In genomic region chr4:26782168-26782829, GRCh38 we compare ENCODE assay signal across 1 cellular context.
A peak's percentile ranks its signal among the peaks of the same experiment; 100 is the strongest.
TF ChIP-seq lines count a peak whose summit lies in the region.

No MANE protein-coding gene starts in this region.

TF ChIP-seq in K562, 482 proteins besides CTCF, POLR2A, EP300 and RAD21 (continued from another document and continues in another):
- TF ChIP-seq, protein P1, sequence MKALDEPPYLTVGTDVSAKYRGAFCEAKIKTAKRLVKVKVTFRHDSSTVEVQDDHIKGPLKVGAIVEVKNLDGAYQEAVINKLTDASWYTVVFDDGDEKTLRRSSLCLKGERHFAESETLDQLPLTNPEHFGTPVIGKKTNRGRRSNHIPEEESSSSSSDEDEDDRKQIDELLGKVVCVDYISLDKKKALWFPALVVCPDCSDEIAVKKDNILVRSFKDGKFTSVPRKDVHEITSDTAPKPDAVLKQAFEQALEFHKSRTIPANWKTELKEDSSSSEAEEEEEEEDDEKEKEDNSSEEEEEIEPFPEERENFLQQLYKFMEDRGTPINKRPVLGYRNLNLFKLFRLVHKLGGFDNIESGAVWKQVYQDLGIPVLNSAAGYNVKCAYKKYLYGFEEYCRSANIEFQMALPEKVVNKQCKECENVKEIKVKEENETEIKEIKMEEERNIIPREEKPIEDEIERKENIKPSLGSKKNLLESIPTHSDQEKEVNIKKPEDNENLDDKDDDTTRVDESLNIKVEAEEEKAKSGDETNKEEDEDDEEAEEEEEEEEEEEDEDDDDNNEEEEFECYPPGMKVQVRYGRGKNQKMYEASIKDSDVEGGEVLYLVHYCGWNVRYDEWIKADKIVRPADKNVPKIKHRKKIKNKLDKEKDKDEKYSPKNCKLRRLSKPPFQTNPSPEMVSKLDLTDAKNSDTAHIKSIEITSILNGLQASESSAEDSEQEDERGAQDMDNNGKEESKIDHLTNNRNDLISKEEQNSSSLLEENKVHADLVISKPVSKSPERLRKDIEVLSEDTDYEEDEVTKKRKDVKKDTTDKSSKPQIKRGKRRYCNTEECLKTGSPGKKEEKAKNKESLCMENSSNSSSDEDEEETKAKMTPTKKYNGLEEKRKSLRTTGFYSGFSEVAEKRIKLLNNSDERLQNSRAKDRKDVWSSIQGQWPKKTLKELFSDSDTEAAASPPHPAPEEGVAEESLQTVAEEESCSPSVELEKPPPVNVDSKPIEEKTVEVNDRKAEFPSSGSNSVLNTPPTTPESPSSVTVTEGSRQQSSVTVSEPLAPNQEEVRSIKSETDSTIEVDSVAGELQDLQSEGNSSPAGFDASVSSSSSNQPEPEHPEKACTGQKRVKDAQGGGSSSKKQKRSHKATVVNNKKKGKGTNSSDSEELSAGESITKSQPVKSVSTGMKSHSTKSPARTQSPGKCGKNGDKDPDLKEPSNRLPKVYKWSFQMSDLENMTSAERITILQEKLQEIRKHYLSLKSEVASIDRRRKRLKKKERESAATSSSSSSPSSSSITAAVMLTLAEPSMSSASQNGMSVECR (CRISPR knock-in tag; IDR thresholded peaks at IDR 0.05) = no peak
- TF ChIP-seq RCOR1 (IDR thresholded peaks at IDR 0.05; ENCODE audit: borderline replicate concordance in 1 of 2, low read depth in 2 of 2, low read length in 2 of 2) (peak in 1 of 2 experiments; percentile 92; a peak in 2 of 4 replicates), HMGXB4 (CRISPR knock-in tag; IDR thresholded peaks at IDR 0.05) (no peak), RBM22 (IDR thresholded peaks at IDR 0.05; ENCODE audit: low read depth, low read length, poor library complexity, severe bottlenecking) (no peak), SRSF1 (IDR thresholded peaks at IDR 0.05; ENCODE audit: low read depth, low read length) (no peak), BRF1 (IDR thresholded peaks at IDR 0.05; ENCODE audit: borderline replicate concordance, extremely low read depth, insufficient read length) (no peak), ZNF274 (IDR thresholded peaks at IDR 0.05; ENCODE audit: borderline replicate concordance, low read depth, low read length) (no peak), ETV1 (tag; conservative IDR thresholded peaks at IDR 0.05; ENCODE audit: low read depth) (0 out of 2 replicates have a peak, but pooled peaks have one; percentile 18), EHMT2 (IDR thresholded peaks at IDR 0.05) (peak; percentile 48; the same call in 1 of the 2 replicates), NRF1 (conservative IDR thresholded peaks at IDR 0.05 in 1 of 2, IDR thresholded peaks at IDR 0.05 in 1 of 2) (peak; percentile 45 to 46; a peak in 2 of 4 replicates), CBX2 (IDR thresholded peaks at IDR 0.05; ENCODE audit: insufficient read depth, low read length, poor library complexity, severe bottlenecking) (no peak), SMARCA4 (IDR thresholded peaks at IDR 0.05) (peak; percentile 97), CAMTA2 (CRISPR knock-in tag; conservative IDR thresholded peaks at IDR 0.05) (no peak), ZBTB5 (IDR thresholded peaks at IDR 0.05) (no peak), MEF2A (IDR thresholded peaks at IDR 0.05; ENCODE audit: control insufficient read depth, low read depth, low read length) (peak; percentile 46; the same call in 1 of the 2 replicates), RBM14 (IDR thresholded peaks at IDR 0.05; ENCODE audit: borderline replicate concordance, insufficient read depth, low read depth, low read length) (no peak), TSC22D4 (tag; IDR thresholded peaks at IDR 0.05) (no peak), ZNF311 (CRISPR knock-in tag; IDR thresholded peaks at IDR 0.05) (no peak), HMG20A (CRISPR knock-in tag; conservative IDR thresholded peaks at IDR 0.05) (no peak), HINFP (tag; conservative IDR thresholded peaks at IDR 0.05; ENCODE audit: low read depth) (no peak), CTBP1 (IDR thresholded peaks at IDR 0.05; ENCODE audit: borderline replicate concordance) (peak; percentile 46; the same call in 1 of the 2 replicates), HDAC2 (IDR thresholded peaks at IDR 0.05) (peak; percentile 90), PCBP2 (IDR thresholded peaks at IDR 0.05; ENCODE audit: low read depth, low read length, poor library complexity, severe bottlenecking) (no peak), SRSF9 (IDR thresholded peaks at IDR 0.05; ENCODE audit: borderline replicate concordance, low read depth, low read length) (no peak), ETV6 (IDR thresholded peaks at IDR 0.05; ENCODE audit: borderline replicate concordance in 1 of 2, low read depth in 2 of 2, low read length in 1 of 2) (no peak), ETV6 (CRISPR knock-in tag; IDR thresholded peaks at IDR 0.05; ENCODE audit: borderline replicate concordance) (no peak), ZBED1 (IDR thresholded peaks at IDR 0.05) (no peak), MTA1 (IDR thresholded peaks at IDR 0.05; ENCODE audit: borderline replicate concordance) (peak; percentile 70; the same call in 1 of the 2 replicates), SP2 (IDR thresholded peaks at IDR 0.05; ENCODE audit: extremely low read depth, low read depth, low read length, poor library complexity, severe bottlenecking) (no peak), KAT8 (IDR thresholded peaks at IDR 0.05; ENCODE audit: low read depth) (no peak), PYGO2 (tag; IDR thresholded peaks at IDR 0.05) (no peak), ZNF511 (CRISPR knock-in tag; IDR thresholded peaks at IDR 0.05) (no peak), ZNF282 (CRISPR knock-in tag; IDR thresholded peaks at IDR 0.05) (no peak), ZNF76 (CRISPR knock-in tag; IDR thresholded peaks at IDR 0.05; ENCODE audit: borderline replicate concordance) (no peak), TAF1 (IDR thresholded peaks at IDR 0.05; ENCODE audit: control insufficient read depth, extremely low read depth, insufficient read depth, low read length, severe bottlenecking) (no peak), ZNF253 (CRISPR knock-in tag; conservative IDR thresholded peaks at IDR 0.05) (no peak), THRA (IDR thresholded peaks at IDR 0.05) (no peak), SRF (CRISPR knock-in tag; IDR thresholded peaks at IDR 0.05) (peak; percentile 91 to 99)
- TF ChIP-seq, protein P2, sequence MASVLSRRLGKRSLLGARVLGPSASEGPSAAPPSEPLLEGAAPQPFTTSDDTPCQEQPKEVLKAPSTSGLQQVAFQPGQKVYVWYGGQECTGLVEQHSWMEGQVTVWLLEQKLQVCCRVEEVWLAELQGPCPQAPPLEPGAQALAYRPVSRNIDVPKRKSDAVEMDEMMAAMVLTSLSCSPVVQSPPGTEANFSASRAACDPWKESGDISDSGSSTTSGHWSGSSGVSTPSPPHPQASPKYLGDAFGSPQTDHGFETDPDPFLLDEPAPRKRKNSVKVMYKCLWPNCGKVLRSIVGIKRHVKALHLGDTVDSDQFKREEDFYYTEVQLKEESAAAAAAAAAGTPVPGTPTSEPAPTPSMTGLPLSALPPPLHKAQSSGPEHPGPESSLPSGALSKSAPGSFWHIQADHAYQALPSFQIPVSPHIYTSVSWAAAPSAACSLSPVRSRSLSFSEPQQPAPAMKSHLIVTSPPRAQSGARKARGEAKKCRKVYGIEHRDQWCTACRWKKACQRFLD (CRISPR knock-in tag; IDR thresholded peaks at IDR 0.05) = no peak
- TF ChIP-seq, protein P3, sequence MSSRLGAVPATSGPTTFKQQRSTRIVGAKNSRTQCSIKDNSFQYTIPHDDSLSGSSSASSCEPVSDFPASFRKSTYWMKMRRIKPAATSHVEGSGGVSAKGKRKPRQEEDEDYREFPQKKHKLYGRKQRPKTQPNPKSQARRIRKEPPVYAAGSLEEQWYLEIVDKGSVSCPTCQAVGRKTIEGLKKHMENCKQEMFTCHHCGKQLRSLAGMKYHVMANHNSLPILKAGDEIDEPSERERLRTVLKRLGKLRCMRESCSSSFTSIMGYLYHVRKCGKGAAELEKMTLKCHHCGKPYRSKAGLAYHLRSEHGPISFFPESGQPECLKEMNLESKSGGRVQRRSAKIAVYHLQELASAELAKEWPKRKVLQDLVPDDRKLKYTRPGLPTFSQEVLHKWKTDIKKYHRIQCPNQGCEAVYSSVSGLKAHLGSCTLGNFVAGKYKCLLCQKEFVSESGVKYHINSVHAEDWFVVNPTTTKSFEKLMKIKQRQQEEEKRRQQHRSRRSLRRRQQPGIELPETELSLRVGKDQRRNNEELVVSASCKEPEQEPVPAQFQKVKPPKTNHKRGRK (tag; IDR thresholded peaks at IDR 0.05) = no peak
- TF ChIP-seq, protein P4, sequence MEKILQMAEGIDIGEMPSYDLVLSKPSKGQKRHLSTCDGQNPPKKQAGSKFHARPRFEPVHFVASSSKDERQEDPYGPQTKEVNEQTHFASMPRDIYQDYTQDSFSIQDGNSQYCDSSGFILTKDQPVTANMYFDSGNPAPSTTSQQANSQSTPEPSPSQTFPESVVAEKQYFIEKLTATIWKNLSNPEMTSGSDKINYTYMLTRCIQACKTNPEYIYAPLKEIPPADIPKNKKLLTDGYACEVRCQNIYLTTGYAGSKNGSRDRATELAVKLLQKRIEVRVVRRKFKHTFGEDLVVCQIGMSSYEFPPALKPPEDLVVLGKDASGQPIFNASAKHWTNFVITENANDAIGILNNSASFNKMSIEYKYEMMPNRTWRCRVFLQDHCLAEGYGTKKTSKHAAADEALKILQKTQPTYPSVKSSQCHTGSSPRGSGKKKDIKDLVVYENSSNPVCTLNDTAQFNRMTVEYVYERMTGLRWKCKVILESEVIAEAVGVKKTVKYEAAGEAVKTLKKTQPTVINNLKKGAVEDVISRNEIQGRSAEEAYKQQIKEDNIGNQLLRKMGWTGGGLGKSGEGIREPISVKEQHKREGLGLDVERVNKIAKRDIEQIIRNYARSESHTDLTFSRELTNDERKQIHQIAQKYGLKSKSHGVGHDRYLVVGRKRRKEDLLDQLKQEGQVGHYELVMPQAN (IDR thresholded peaks at IDR 0.05; ENCODE audit: borderline replicate concordance) = no peak
- TF ChIP-seq, protein P5, sequence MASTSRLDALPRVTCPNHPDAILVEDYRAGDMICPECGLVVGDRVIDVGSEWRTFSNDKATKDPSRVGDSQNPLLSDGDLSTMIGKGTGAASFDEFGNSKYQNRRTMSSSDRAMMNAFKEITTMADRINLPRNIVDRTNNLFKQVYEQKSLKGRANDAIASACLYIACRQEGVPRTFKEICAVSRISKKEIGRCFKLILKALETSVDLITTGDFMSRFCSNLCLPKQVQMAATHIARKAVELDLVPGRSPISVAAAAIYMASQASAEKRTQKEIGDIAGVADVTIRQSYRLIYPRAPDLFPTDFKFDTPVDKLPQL (IDR thresholded peaks at IDR 0.05; ENCODE audit: extremely low read depth, insufficient read length) = no peak
- TF ChIP-seq, protein P6, sequence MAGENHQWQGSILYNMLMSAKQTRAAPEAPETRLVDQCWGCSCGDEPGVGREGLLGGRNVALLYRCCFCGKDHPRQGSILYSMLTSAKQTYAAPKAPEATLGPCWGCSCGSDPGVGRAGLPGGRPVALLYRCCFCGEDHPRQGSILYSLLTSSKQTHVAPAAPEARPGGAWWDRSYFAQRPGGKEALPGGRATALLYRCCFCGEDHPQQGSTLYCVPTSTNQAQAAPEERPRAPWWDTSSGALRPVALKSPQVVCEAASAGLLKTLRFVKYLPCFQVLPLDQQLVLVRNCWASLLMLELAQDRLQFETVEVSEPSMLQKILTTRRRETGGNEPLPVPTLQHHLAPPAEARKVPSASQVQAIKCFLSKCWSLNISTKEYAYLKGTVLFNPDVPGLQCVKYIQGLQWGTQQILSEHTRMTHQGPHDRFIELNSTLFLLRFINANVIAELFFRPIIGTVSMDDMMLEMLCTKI (IDR thresholded peaks at IDR 0.05; ENCODE audit: partially characterized antibody) = no peak
